ENCODE assay signal across 10 cellular contexts in genomic region chr11:4111834-4112233, GRCh38.
"Had no signal": no experiment of that assay in that cellular context is flagged by ENCODE, and none has a peak within 500 bp of the region (broad histone marks: within the 10 kb centered on the region; RNA-seq: fewer than 3 reads in every experiment).

No MANE protein-coding gene starts in this region.

- DNase-seq: H9, HCEC 1CT, HFFc6, IMR-90, KG1 had no signal

- H3K9me3 Mint-ChIP-seq: GM23338, H9, HFFc6 had no signal

- H3K27ac Mint-ChIP-seq: GM23338, H9, HFFc6 had no signal

- FAIRE-seq: H1, H54, HTR-8/SVneo, K562 had no signal

- H3K4me1 Mint-ChIP-seq: GM23338, H9 had no signal

- ATAC-seq: GM23338, K562 had no signal

- H3K4me3 ChIP-seq: GM23338, K562 had no signal

- H3K4me3 Mint-ChIP-seq: GM23338, H9, HFFc6 had no signal
